Comparison of ENCODE assay signal across 6 cellular contexts in genomic region chr1:225834417-225835329, GRCh38. TPM values are rescaled to one million over a fixed set of nuclear protein-coding genes. Genes with fewer than 3 reads are reported as not detected.
DNase-seq lines count a peak whose midpoint lies in the region; ATAC-seq and TF ChIP-seq lines count a peak whose summit lies in the region.

No MANE protein-coding gene starts in this region.

- no peak overlapping the region for H3K4me3 Mint-ChIP-seq in CD8-positive, alpha-beta T cell

- no peak for ATAC-seq in CD8-positive, alpha-beta T cell
- peak; percentile 55 for ATAC-seq in PC-3
- ATAC-seq in GM21367 (IDR thresholded peaks at IDR 0.05; ENCODE audit: unreplicated experiment) = no peak
- ATAC-seq in HG03025 (IDR thresholded peaks at IDR 0.05; ENCODE audit: low FRiP score, unreplicated experiment) = no peak

- CTCF ChIA-PET in CD8-positive, alpha-beta T cell (lab: Charles Lee) = interaction anchor here (0.6 to 2.1 kb wide), 3 partner anchors 11 to 102 kb away, joined by 3 to 9 read pairs (median 3); no protein-coding TSS in a partner anchor
- CTCF ChIA-PET in PC-3 (lab: Charles Lee) = interaction anchor here (0.7 to 1.3 kb wide), 2 partner anchors 57 to 300 kb away, joined by 5 to 11 read pairs; partner anchors contain the start of gene SRP9

- no peak overlapping the region for H2AFZ ChIP-seq in PC-3 (ENCODE audit: low read length)

- H3K9ac ChIP-seq in PC-3 (ENCODE audit: low read length) = no peak overlapping the region

- peaks cover 11% of the 10 kb centered on the region for H3K4me1 Mint-ChIP-seq in CD8-positive, alpha-beta T cell (ENCODE audit: low read depth)

- H3K27me3 Mint-ChIP-seq in CD8-positive, alpha-beta T cell (ENCODE audit: low read depth) = no peaks in the 10 kb centered on the region

- H3K9me2 ChIP-seq in PC-3 (replicated peaks; ENCODE audit: low read length) = no peaks in the 10 kb centered on the region

- H3K4me1 ChIP-seq in CD8-positive, alpha-beta T cell (ENCODE audit: insufficient read depth, low read length) = peaks cover 3% of the 10 kb centered on the region
- H3K4me1 ChIP-seq in PC-3 (ENCODE audit: insufficient read depth, low read length) = no peaks in the 10 kb centered on the region

- H3K9me3 Mint-ChIP-seq in CD8-positive, alpha-beta T cell = no peaks in the 10 kb centered on the region

- no TSS peak for BruUV-seq in PC-3 (replicated peaks; lab: Mats Ljungman, UMichigan)

- H3K27me3 ChIP-seq in CD8-positive, alpha-beta T cell (ENCODE audit: insufficient read depth, low read length) = no peaks in the 10 kb centered on the region
- no peaks in the 10 kb centered on the region for H3K27me3 ChIP-seq in PC-3 (ENCODE audit: low read length)

- no peak for TF ChIP-seq CTCF in CD8-positive, alpha-beta T cell (IDR thresholded peaks at IDR 0.05)
- no peak for TF ChIP-seq CTCF in PC-3 (conservative IDR thresholded peaks at IDR 0.05; ENCODE audit: low read depth, low read length)

- H3K36me3 ChIP-seq in CD8-positive, alpha-beta T cell (ENCODE audit: insufficient read depth, low read length) = no peaks in the 10 kb centered on the region
- H3K36me3 ChIP-seq in PC-3 (ENCODE audit: low read depth, low read length) = peaks cover 25% of the 10 kb centered on the region; the same call in 1 of the 2 replicates

- DNase-seq in CD8-positive, alpha-beta T cell = no peak
- DNase-seq in PC-3 = no peak
- DNase-seq in midbrain (lab: John Stamatoyannopoulos, UW) = peak; percentile 55
- DNase-seq in activated CD4-positive, alpha-beta T cell treated with anti-CD3 and anti-CD28 coated beads, Interleukin-2, amount 50 U/mL, for 4 hours = no peak

- intact Hi-C loops in CD8-positive, alpha-beta T cell (cut with DNase I, micrococcal nuclease) = no loop called here
- intact Hi-C loops in PC-3 (cut with micrococcal nuclease) = loop anchor here (2.0 kb wide), 1 partner anchor 14 kb away; no protein-coding TSS in a partner anchor

- no peaks in the 10 kb centered on the region for H3F3A ChIP-seq in PC-3 (ENCODE audit: low read length, unreplicated experiment)

- no peak overlapping the region for H3K4me2 ChIP-seq in PC-3 (ENCODE audit: low read length)

- H3K9me3 ChIP-seq in CD8-positive, alpha-beta T cell (ENCODE audit: low read length) = no peaks in the 10 kb centered on the region
- no peaks in the 10 kb centered on the region for H3K9me3 ChIP-seq in PC-3 (ENCODE audit: low read length)

- H3K27ac Mint-ChIP-seq in CD8-positive, alpha-beta T cell = peak overlapping the region; percentile 55

- no peaks in the 10 kb centered on the region for H4K20me1 ChIP-seq in PC-3 (ENCODE audit: low read length)

- H3K4me3 ChIP-seq in CD8-positive, alpha-beta T cell (ENCODE audit: low read depth, low read length) = no peak overlapping the region
- H3K4me3 ChIP-seq in PC-3 (ENCODE audit: low read length) = no peak overlapping the region

- no peaks in the 10 kb centered on the region for H3K79me2 ChIP-seq in PC-3 (ENCODE audit: low read length)

- no peak overlapping the region for H3K27ac ChIP-seq in CD8-positive, alpha-beta T cell (ENCODE audit: low read depth, low read length)
- no peak overlapping the region for H3K27ac ChIP-seq in PC-3 (ENCODE audit: low read length)

- H3K36me3 Mint-ChIP-seq in CD8-positive, alpha-beta T cell = no peaks in the 10 kb centered on the region

- POLR2A ChIA-PET in CD8-positive, alpha-beta T cell (lab: Charles Lee) = interaction anchor here (0.6 to 2.8 kb wide), 5 partner anchors 16 to 1880 kb away, joined by 3 to 9 read pairs (median 4); partner anchors contain the start of genes SRP9 and TMEM63A
- POLR2A ChIA-PET in PC-3 (lab: Charles Lee; ENCODE audit: unreplicated experiment) = interaction anchor here (0.6 kb wide), 1 partner anchor 37 kb away, joined by 8 read pairs; no protein-coding TSS in a partner anchor

RNA-seq across cellular contexts. Expression of gene EPHX1, which starts 24.7 kb away (rescaled TPM):
- total RNA-seq in CD8-positive, alpha-beta T cell = under 1 TPM; 0.72 to 0.92 TPM
- total RNA-seq in PC-3 (2014; rRNA removed) = 54.6 and 69.2 TPM in 2 replicates

RNA-seq across cellular contexts. Expression of gene TMEM63A, which starts 47.5 kb away (rescaled TPM):
- 100 to 1,000 TPM; 132 to 144 TPM for total RNA-seq in CD8-positive, alpha-beta T cell
- total RNA-seq in PC-3 (2014; rRNA removed) = 47.5 and 59.3 TPM in 2 replicates

RNA-seq across cellular contexts. Expression of gene LEFTY1, which starts 54.3 kb away (rescaled TPM):
- not detected for total RNA-seq in CD8-positive, alpha-beta T cell
- total RNA-seq in PC-3 (2014; rRNA removed) = not detected in 2 replicates

RNA-seq across cellular contexts. Expression of gene SRP9, which starts 57.0 kb away (rescaled TPM):
- total RNA-seq in CD8-positive, alpha-beta T cell = 10 to 100 TPM; 55.2 to 57.7 TPM
- 241 and 306 TPM in 2 replicates for total RNA-seq in PC-3 (2014; rRNA removed)

Comparison
In these comparisons a context has a peak if more than half of its experiments do, and no peak if none do; other contexts are left out.
1. RNA of gene EPHX1, which starts 24.7 kb away (total RNA-seq): 54.6 to 69.2 TPM in PC-3; 0.72 to 0.92 TPM in CD8-positive, alpha-beta T cell; every median in the first group is over 10 times any median in the second.